ENCODE assay signal across 24 cellular contexts in genomic region chr4:40480291-40480690, GRCh38.
A peak's percentile ranks its signal among the peaks of the same experiment; 100 is the strongest.
DNase-seq lines count a peak whose midpoint lies in the region; ATAC-seq, FAIRE-seq and TF ChIP-seq lines count a peak whose summit lies in the region.
"Had no signal": no experiment of that assay in that cellular context is flagged by ENCODE, and none has a peak within 500 bp of the region (broad histone marks: within the 10 kb centered on the region; RNA-seq: fewer than 3 reads in every experiment).

No MANE protein-coding gene starts in this region.

- no peaks in the 10 kb centered on the region for H3K27me3 ChIP-seq in stomach
- H3K27me3 ChIP-seq in gastroesophageal sphincter, result peaks cover 10% of the 10 kb centered on the region
- H3K27me3 ChIP-seq: MG63 had no signal

- H3K9me3 Mint-ChIP-seq in CD14-positive monocyte, result no peaks in the 10 kb centered on the region
- H3K9me3 Mint-ChIP-seq: HFFc6 had no signal

- no peaks in the 10 kb centered on the region for H3K36me3 ChIP-seq in SK-N-MC (ENCODE audit: insufficient read depth, low read length)
- H3K36me3 ChIP-seq in stomach, result peaks cover 0 to 5% (median 0%) of the 10 kb centered on the region in 4 donors
- H3K36me3 ChIP-seq in gastroesophageal sphincter, result no peaks in the 10 kb centered on the region
- H3K36me3 ChIP-seq: HAP-1, MG63 had no signal

- H3K27me3 Mint-ChIP-seq in CD14-positive monocyte (ENCODE audit: low read depth in 3 of 3), result peaks cover 0 to 2% (median 0%) of the 10 kb centered on the region in 3 donors

- ATAC-seq in gastroesophageal sphincter, result no peak
- no peak for ATAC-seq in activated CD4-positive, CD25-positive, alpha-beta regulatory T cell treated with anti-CD3 and anti-CD28 coated beads, Interleukin-2, amount 50 U/mL, for 24 hours
- ATAC-seq: A549 had no signal

- peaks cover 36 to 43% of the 10 kb centered on the region in 2 donors for H3K36me3 Mint-ChIP-seq in CD14-positive monocyte

- H3K4me1 ChIP-seq in stomach (peaks cover 19 to 73% (median 42%) of the 10 kb centered on the region in 4 donors), gastroesophageal sphincter (no peaks in the 10 kb centered on the region)
- H3K4me1 ChIP-seq: HAP-1 had no signal

- no peak for TF ChIP-seq POLR2A in stomach (IDR thresholded peaks at IDR 0.05)
- TF ChIP-seq POLR2A in gastroesophageal sphincter (IDR thresholded peaks at IDR 0.05), result no peak

- no peak overlapping the region for H3K4me3 Mint-ChIP-seq in CD14-positive monocyte
- H3K4me3 Mint-ChIP-seq: B cell, HFFc6 had no signal

- peaks cover 35% of the 10 kb centered on the region for H3K4me1 Mint-ChIP-seq in CD14-positive monocyte
- H3K4me1 Mint-ChIP-seq: B cell had no signal

- H3K27ac ChIP-seq in SK-N-MC (peak overlapping the region; percentile 11; the same call in 1 of the 2 replicates), stomach (peak overlapping the region in 3 of 5 donors; percentile 17 to 33 (median 22)), gastroesophageal sphincter (no peak overlapping the region)

- no peak overlapping the region for H3K9ac ChIP-seq in SK-N-MC (ENCODE audit: insufficient read length)

- DNase-seq in CD14-positive monocyte (ENCODE audit: low spot score), result no peak
- DNase-seq in SK-N-MC (ENCODE audit: low read depth, low spot score), result no peak
- no peak for DNase-seq in stomach
- no peak for DNase-seq in GM10266 (ENCODE audit: extremely low spot score)
- DNase-seq in iPS-NIHi7 (ENCODE audit: extremely low spot score), result no peak
- DNase-seq: Calu3, GOT3, HFFc6, KBM-7, MG63, NCI-H1105 treated with DMSO at 0.1 percent for 48 hours, NCI-H146, NCI-H2029, NCI-H446, NCI-H524 treated with DMSO at 0.1 percent for 48 hours, NCI-H774, RPMI8226, SHP77 had no signal

- 55 to 70% (median 64%) methylated on average over 2 of the region's 2 CpGs for WGBS in stomach, 5 donors
- 86 to 93% methylated on average over 2 of the region's 2 CpGs for WGBS in gastroesophageal sphincter (ENCODE audit: low coverage in 1 of 2), 2 donors

- H3K4me3 ChIP-seq in SK-N-MC, result no peak overlapping the region
- H3K4me3 ChIP-seq in stomach, result no peak overlapping the region
- no peak overlapping the region for H3K4me3 ChIP-seq in gastroesophageal sphincter
- H3K4me3 ChIP-seq: A549, HAP-1, MG63 had no signal

- FAIRE-seq in islet of Langerhans (lab: Jason Lieb, UNC), result peak; percentile 66
- FAIRE-seq: A549 had no signal

- intact Hi-C loops in CD14-positive monocyte (cut with micrococcal nuclease), result no loop called here
- intact Hi-C loops in stomach (cut with DNase I; ENCODE audit: low total_unique reads), result no loop called here

- TF ChIP-seq CTCF in CD14-positive monocyte (IDR thresholded peaks at IDR 0.05) (no peak), stomach (IDR thresholded peaks at IDR 0.05) (no peak), gastroesophageal sphincter (IDR thresholded peaks at IDR 0.05) (no peak), GM10266 (IDR thresholded peaks at IDR 0.05; ENCODE audit: control insufficient read depth, insufficient read depth, low read depth, missing control alignments) (no peak)

- H3K27ac Mint-ChIP-seq in CD14-positive monocyte, result peak overlapping the region in 6 of 7 donors; percentile 7 to 87 (median 36)
- H3K27ac Mint-ChIP-seq: B cell, HFFc6 had no signal

- H3K9me3 ChIP-seq in SK-N-MC (ENCODE audit: low read depth, low read length) (no peaks in the 10 kb centered on the region), stomach (no peaks in the 10 kb centered on the region), gastroesophageal sphincter (no peaks in the 10 kb centered on the region)
- H3K9me3 ChIP-seq: A549, HAP-1, MG63 had no signal

- no peak for TF ChIP-seq EP300 in stomach (IDR thresholded peaks at IDR 0.05)
- no peak for TF ChIP-seq EP300 in gastroesophageal sphincter (IDR thresholded peaks at IDR 0.05)

Comparison
In these comparisons a context has a peak if more than half of its experiments do, and no peak if none do; other contexts are left out.
1. H3K27ac ChIP-seq: peak in SK-N-MC (single experiment) and stomach (3 of 5); none in gastroesophageal sphincter (0 of 4).